In the genomic region with DNA sequence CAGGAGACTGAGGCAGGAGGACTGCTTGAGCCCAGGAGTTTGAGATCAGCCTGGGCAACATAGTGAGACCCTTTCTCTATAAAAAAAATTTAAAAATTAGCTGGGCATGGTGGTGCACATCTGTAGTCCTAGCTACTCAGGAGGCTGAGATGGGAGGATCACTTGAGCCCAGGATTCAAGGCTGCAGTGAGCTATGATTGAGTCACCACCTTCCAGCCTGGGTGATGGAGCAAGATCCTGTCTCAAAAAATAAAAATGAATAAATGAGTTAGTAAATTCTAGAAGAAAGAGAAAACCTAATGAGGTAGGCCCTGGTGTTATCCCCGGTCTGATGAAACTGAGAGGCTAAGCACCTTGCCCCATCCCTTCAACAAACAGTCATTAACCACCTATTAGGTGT, we compare ENCODE assay signal across 13 cellular contexts. TPM values are rescaled to one million over a fixed set of nuclear protein-coding genes. Genes with fewer than 3 reads are reported as not detected.
DNase-seq lines count a peak whose midpoint lies in the region; ATAC-seq, FAIRE-seq and TF ChIP-seq lines count a peak whose summit lies in the region.
"Not testable (repeated sequence)": the region's sequence is repeated elsewhere in the genome, so short reads cannot be mapped to it uniquely, and the experiment has no call there.
"Had no signal": no experiment of that assay in that cellular context is flagged by ENCODE, and none has a peak within 500 bp of the region (broad histone marks: within the 10 kb centered on the region; RNA-seq: fewer than 3 reads in every experiment).

No MANE protein-coding gene starts in this region.

- not testable (repeated sequence) for H2BK5ac ChIP-seq in mesenchymal stem cell (ENCODE audit: low read depth, low read length, poor library complexity, severe bottlenecking)

- H4K8ac ChIP-seq in mesenchymal stem cell (ENCODE audit: low read length) = not testable (repeated sequence)

- not testable (repeated sequence) for TF ChIP-seq RAD21 in HCT116 (IDR thresholded peaks at IDR 0.05; ENCODE audit: low read depth); K562 (CRISPR knock-in tag; conservative IDR thresholded peaks at IDR 0.05 in 1 of 2, IDR thresholded peaks at IDR 0.05 in 1 of 2)

- not testable (repeated sequence) for ATAC-seq in HCT116, K562

- not testable (repeated sequence) for H2AK5ac ChIP-seq in mesenchymal stem cell (ENCODE audit: low read length, severe bottlenecking)

- DNase-seq in EL = peak; percentile 14
- not testable (repeated sequence) for DNase-seq in HCT116 (ENCODE audit: low read depth, low spot score); K562 (ENCODE audit: extremely low read depth in 1 of 4, low spot score in 3 of 4); epithelial cell of prostate (ENCODE audit: low read depth, low spot score); mesenchymal stem cell
- peak; percentile 13 for DNase-seq in MG63
- peak; percentile 31 for DNase-seq in RKO (ENCODE audit: low spot score)

- H2BK12ac ChIP-seq in mesenchymal stem cell (ENCODE audit: low read length in 2 of 2) = not testable (repeated sequence)

- not testable (repeated sequence) for H3K9ac ChIP-seq in HCT116 (ENCODE audit: low read length); K562 (ENCODE audit: insufficient read depth in 1 of 2, low read depth in 2 of 2, low read length in 2 of 2)
- peak overlapping the region; percentile 80 for H3K9ac ChIP-seq in mesenchymal stem cell (ENCODE audit: low read length)

- RAD21 ChIA-PET in HCT116 (lab: Charles Lee; ENCODE audit: low non-redundant PET in 1 of 2, low total read pairs in 2 of 2, uncharacterized antibody in 2 of 2, unreplicated experiment in 2 of 2) = interaction anchor here (1.2 to 2.1 kb wide), 5 partner anchors 76 to 187 kb away, joined by 3 to 18 read pairs (median 7); no protein-coding TSS in a partner anchor

- WGBS in K562 (ENCODE audit: insufficient coverage, low coverage, missing lambda C conversion rate) = 7% methylated on average over 1 of the region's 1 CpG
- no CpG with 5 or more reads among the region's 1 CpG for WGBS in mesenchymal stem cell

- not testable (repeated sequence) for H3K9me3 ChIP-seq in HCT116 (ENCODE audit: control insufficient read depth in 1 of 2, insufficient read depth in 1 of 2, low read depth in 1 of 2, low read length in 2 of 2); MG63; K562 (replicated peaks; ENCODE audit: control insufficient read depth, insufficient read depth, low read depth, low read length); mesenchymal stem cell (ENCODE audit: control insufficient read depth, low read length)

- H3K4ac ChIP-seq in mesenchymal stem cell (ENCODE audit: low read depth in 1 of 2, low read length in 2 of 2) = not testable (repeated sequence)

- H3K79me2 ChIP-seq in HCT116 (ENCODE audit: insufficient read depth, low read length); K562 (ENCODE audit: control insufficient read depth, insufficient read depth, low read length): not testable (repeated sequence)

- not testable (repeated sequence) for BruUV-seq in HCT116 (replicated peaks; lab: Mats Ljungman, UMichigan); K562 (replicated peaks; lab: Mats Ljungman, UMichigan)

- not testable (repeated sequence) for H3K9me2 ChIP-seq in HCT116 (ENCODE audit: insufficient read depth)

- H3K4me3 ChIP-seq in HCT116 (replicated peaks in 1 of 2; ENCODE audit: low read depth in 1 of 2, low read length in 2 of 2); MG63; K562; mesenchymal stem cell (ENCODE audit: insufficient read depth in 1 of 2, low read depth in 1 of 2, low read length in 2 of 2): not testable (repeated sequence)

- POLR2A ChIA-PET in HCT116 (lab: Charles Lee) (interaction anchor here (0.8 to 1.7 kb wide), 4 partner anchors 12 to 186 kb away, joined by 3 to 5 read pairs (median 4); no protein-coding TSS in a partner anchor), K562 (lab: Yijun Ruan, JAX) (interaction anchor here (1.6 kb wide), 1 partner anchor 9 kb away, joined by 7 read pairs; no protein-coding TSS in a partner anchor)

- not testable (repeated sequence) for H3K27me3 ChIP-seq in HCT116 (ENCODE audit: insufficient read depth, low read length); MG63; K562 (ENCODE audit: control insufficient read depth in 2 of 2, insufficient read depth in 2 of 2, low read length in 2 of 2)
- H3K27me3 ChIP-seq in mesenchymal stem cell (ENCODE audit: control insufficient read depth in 1 of 2, insufficient read depth in 1 of 2, low read length in 2 of 2) = peaks cover 0 to 21% of the 10 kb centered on the region in 2 experiments

- H3K18ac ChIP-seq in mesenchymal stem cell (ENCODE audit: low read depth in 1 of 2, low read length in 2 of 2) = not testable (repeated sequence)

- H3K36me3 ChIP-seq in HCT116 (ENCODE audit: control insufficient read depth in 1 of 2, insufficient read depth in 2 of 2, low read length in 2 of 2); MG63; K562 (ENCODE audit: control insufficient read depth, insufficient read depth, low read length); mesenchymal stem cell (ENCODE audit: control insufficient read depth in 1 of 2, insufficient read depth in 2 of 2, low read depth in 1 of 2, low read length in 2 of 2): not testable (repeated sequence)

- not testable (repeated sequence) for TF ChIP-seq CTCF in HCT116 (IDR thresholded peaks at IDR 0.05 in 2 of 3, conservative IDR thresholded peaks at IDR 0.05 in 1 of 3; ENCODE audit: borderline replicate concordance in 1 of 3, insufficient read depth in 1 of 3, low read depth in 2 of 3, low read length in 2 of 3); K562 (IDR thresholded peaks at IDR 0.05 in 2 of 3, conservative IDR thresholded peaks at IDR 0.05 in 1 of 3; ENCODE audit: insufficient read depth in 2 of 3, low read depth in 1 of 3, low read length in 3 of 3)

- H3K14ac ChIP-seq in mesenchymal stem cell (ENCODE audit: low read length in 2 of 2) = not testable (repeated sequence)

- H3K9me1 ChIP-seq in K562 (ENCODE audit: control insufficient read depth, insufficient read depth, low read length) = not testable (repeated sequence)

- not testable (repeated sequence) for H3K79me1 ChIP-seq in mesenchymal stem cell (replicated peaks; ENCODE audit: low read length, poor library complexity, severe bottlenecking)

- H3K27ac ChIP-seq in HCT116 (ENCODE audit: low read depth, low read length); K562 (ENCODE audit: extremely low read depth, low read depth, low read length); mesenchymal stem cell (ENCODE audit: low read length, poor library complexity, severe bottlenecking): not testable (repeated sequence)
- peak overlapping the region; percentile 81 for H3K27ac ChIP-seq in epithelial cell of prostate

- 0 out of 2 replicates have a peak overlapping the region, but pooled peaks have one; percentile 64 for H3K4me2 ChIP-seq in HCT116 (ENCODE audit: low read length)
- H3K4me2 ChIP-seq in K562 (ENCODE audit: insufficient read depth, low read length); mesenchymal stem cell (ENCODE audit: low read length, poor library complexity, severe bottlenecking): not testable (repeated sequence)

- not testable (repeated sequence) for H3K23ac ChIP-seq in mesenchymal stem cell (ENCODE audit: low read length in 2 of 2)

- TF ChIP-seq POLR2A in HCT116 (IDR thresholded peaks at IDR 0.05; ENCODE audit: borderline replicate concordance, extremely low read depth, insufficient read depth, insufficient read length); K562 (conservative IDR thresholded peaks at IDR 0.05): not testable (repeated sequence)

- H3K4me1 ChIP-seq in HCT116 (ENCODE audit: control insufficient read depth in 1 of 2, insufficient read depth in 2 of 2, low read length in 2 of 2) = peaks cover 21 to 34% of the 10 kb centered on the region in 2 experiments
- not testable (repeated sequence) for H3K4me1 ChIP-seq in K562 (replicated peaks in 1 of 2; ENCODE audit: control insufficient read depth in 2 of 2, insufficient read depth in 2 of 2, low read length in 2 of 2); mesenchymal stem cell (ENCODE audit: control insufficient read depth, insufficient read depth, low read depth, low read length)

- H4K91ac ChIP-seq in mesenchymal stem cell (ENCODE audit: low read length) = not testable (repeated sequence)

- H2BK15ac ChIP-seq in mesenchymal stem cell (ENCODE audit: low read depth, poor library complexity, severe bottlenecking) = not testable (repeated sequence)

- not testable (repeated sequence) for FAIRE-seq in K562 (lab: Jason Lieb, UNC)

- in situ Hi-C loops in K562 (cut with MboI) = not testable (repeated sequence)

- not testable (repeated sequence) for TF ChIP-seq EP300 in K562 (IDR thresholded peaks at IDR 0.05; ENCODE audit: low read length)

- H4K20me1 ChIP-seq in HCT116 (ENCODE audit: insufficient read depth); K562 (replicated peaks; ENCODE audit: control insufficient read depth, insufficient read depth, low read length): not testable (repeated sequence)

- CTCF ChIA-PET in HCT116 (lab: Charles Lee) = interaction anchor here (0.8 to 5.9 kb wide), 11 partner anchors 9 to 187 kb away, joined by 3 to 140 read pairs (median 4); no protein-coding TSS in a partner anchor
- CTCF ChIA-PET in K562 (lab: Yijun Ruan, JAX; ENCODE audit: low intra/inter-chr PET ratio) = interaction anchor here (0.7 to 2.8 kb wide), 3 partner anchors 76 to 186 kb away, joined by 3 to 38 read pairs (median 10); no protein-coding TSS in a partner anchor

- intact Hi-C loops in HCT116 (cut with micrococcal nuclease) = loop anchor here (1.0 to 10.0 kb wide), 2 partner anchors 186 to 293 kb away; a partner anchor contains a TSS
- intact Hi-C loops in K562 (cut with micrococcal nuclease) = not testable (repeated sequence)

- not testable (repeated sequence) for H2AFZ ChIP-seq in HCT116 (ENCODE audit: low read depth, low read length, poor library complexity, severe bottlenecking); K562 (ENCODE audit: low read depth, low read length); mesenchymal stem cell (ENCODE audit: low read depth, low read length)

- H2BK120ac ChIP-seq in mesenchymal stem cell (ENCODE audit: low read depth, low read length) = not testable (repeated sequence)

RNA-seq across cellular contexts. Expression of a gene that starts 1.1 kb away (rescaled TPM):
- not detected for total RNA-seq in HCT116 (2021; ENCODE audit: unreplicated experiment)
- 0.05 and 0.23 TPM in 2 replicates for polyA plus RNA-seq in HCT116 (2012)
- not detected in 2 replicates for total RNA-seq in MG63 (2014; rRNA removed; shearing (Covaris generic); ENCODE audit: low replicate concordance)
- total RNA-seq in K562 (2011; cell fraction: chromatin; rRNA removed; ENCODE audit: low replicate concordance) = not detected in 2 replicates
- total RNA-seq in K562 (2011; cell fraction: nucleolus; rRNA removed) = not detected in 2 replicates
- not detected in 2 replicates for total RNA-seq in K562 (2011; cell fraction: nucleoplasm; rRNA removed)
- not detected in 2 replicates for total RNA-seq in K562 (2014; rRNA removed)
- total RNA-seq in K562 (2014; rRNA removed; fragmentation: Illumina TruSeq; extraction: Trizol) = not detected in 2 replicates
- total RNA-seq in K562 (2015; rRNA removed; fragmentation: Illumina TruSeq; extraction: Trizol) = not detected in 2 replicates
- total RNA-seq in K562 (2021) = not detected in 2 replicates
- not detected in 2 replicates for polyA plus RNA-seq in K562 (2011; rRNA removed)
- polyA plus RNA-seq in K562 (2011; cell fraction: cytosol; rRNA removed) = not detected in 2 replicates
- not detected in 2 replicates for polyA plus RNA-seq in K562 (2011; cell fraction: nucleus; rRNA removed)
- 0.14 and 0.15 TPM in 2 replicates for polyA plus RNA-seq in K562 (2012)
- not detected in 2 replicates for polyA plus RNA-seq in K562 (2014; fragmentation: Illumina TruSeq; extraction: Trizol)
- under 1 TPM; 0.06 to 0.08 TPM for polyA plus RNA-seq in K562 (2014; fragmentation: Nextera tagmentation; extraction: Ambion mirVana)
- not detected in 2 replicates for polyA plus RNA-seq in K562 (2014; rRNA removed)
- not detected in 2 replicates for polyA minus RNA-seq in K562 (2011; rRNA and poly(A)+ RNA removed)
- polyA minus RNA-seq in K562 (2011; cell fraction: cytosol; rRNA and poly(A)+ RNA removed) = not detected in 2 replicates
- polyA minus RNA-seq in K562 (2011; cell fraction: nucleus; rRNA and poly(A)+ RNA removed) = not detected in 2 replicates
- polyA plus RNA-seq in mesenchymal stem cell (2013, experiment 1 of 2) = not detected
- polyA plus RNA-seq in mesenchymal stem cell (2013, experiment 2 of 2) = not detected
- total RNA-seq: A673; CD4-positive, alpha-beta memory T cell; Daoy; H4; HepG2 had no signal
- polyA plus RNA-seq: AG04450, HepG2 had no signal

RNA-seq across cellular contexts. Expression of a gene that starts 5.9 kb away (rescaled TPM):
- total RNA-seq in HCT116 (2021; ENCODE audit: unreplicated experiment) (27.6 TPM), K562 (2014; rRNA removed) (3.7 and 6.3 TPM in 2 replicates), K562 (2014; rRNA removed; fragmentation: Illumina TruSeq; extraction: Trizol) (7.7 and 9.0 TPM in 2 replicates), K562 (2015; rRNA removed; fragmentation: Illumina TruSeq; extraction: Trizol) (9.0 and 10.4 TPM in 2 replicates), K562 (2021) (5.4 and 7.6 TPM in 2 replicates)
- polyA plus RNA-seq in HCT116 (2012) = 8.6 and 13.5 TPM in 2 replicates
- 5.6 and 17.6 TPM in 2 replicates for total RNA-seq in MG63 (2014; rRNA removed; shearing (Covaris generic); ENCODE audit: low replicate concordance)
- 7.5 and 17.7 TPM in 2 replicates for total RNA-seq in K562 (2011; cell fraction: chromatin; rRNA removed; ENCODE audit: low replicate concordance)
- 4.7 and 5.3 TPM in 2 replicates for total RNA-seq in K562 (2011; cell fraction: nucleolus; rRNA removed)
- 11.8 and 17.6 TPM in 2 replicates for total RNA-seq in K562 (2011; cell fraction: nucleoplasm; rRNA removed)
- polyA plus RNA-seq in K562 (2011; rRNA removed) (11.3 and 13.3 TPM in 2 replicates), K562 (2014; fragmentation: Illumina TruSeq; extraction: Trizol) (9.1 and 9.3 TPM in 2 replicates), K562 (2014; fragmentation: Nextera tagmentation; extraction: Ambion mirVana) (1 to 10 TPM; 1.9 to 2.0 TPM), K562 (2014; rRNA removed) (7.1 and 9.9 TPM in 2 replicates)
- polyA plus RNA-seq in K562 (2011; cell fraction: cytosol; rRNA removed) = 5.2 and 7.1 TPM in 2 replicates
- polyA plus RNA-seq in K562 (2011; cell fraction: nucleus; rRNA removed) = 14.5 and 17.2 TPM in 2 replicates
- polyA plus RNA-seq in K562 (2012) = 7.7 and 9.9 TPM in 2 replicates
- 5.8 and 7.7 TPM in 2 replicates for polyA minus RNA-seq in K562 (2011; rRNA and poly(A)+ RNA removed)
- polyA minus RNA-seq in K562 (2011; cell fraction: cytosol; rRNA and poly(A)+ RNA removed) = 2.8 and 3.3 TPM in 2 replicates
- 7.3 and 9.2 TPM in 2 replicates for polyA minus RNA-seq in K562 (2011; cell fraction: nucleus; rRNA and poly(A)+ RNA removed)
- 14.1 TPM for polyA plus RNA-seq in mesenchymal stem cell (2013, experiment 1 of 2)
- 14.8 TPM for polyA plus RNA-seq in mesenchymal stem cell (2013, experiment 2 of 2)

RNA-seq across cellular contexts. Expression of a gene that starts 48.9 kb away (rescaled TPM):
- total RNA-seq in HCT116 (2021; ENCODE audit: unreplicated experiment) = 249 TPM
- polyA plus RNA-seq in HCT116 (2012) = 214 and 215 TPM in 2 replicates
- total RNA-seq in MG63 (2014; rRNA removed; shearing (Covaris generic); ENCODE audit: low replicate concordance) = 67.6 and 69.0 TPM in 2 replicates
- 251 and 452 TPM in 2 replicates for total RNA-seq in K562 (2011; cell fraction: chromatin; rRNA removed; ENCODE audit: low replicate concordance)
- 131 and 173 TPM in 2 replicates for total RNA-seq in K562 (2011; cell fraction: nucleolus; rRNA removed)
- 216 and 244 TPM in 2 replicates for total RNA-seq in K562 (2011; cell fraction: nucleoplasm; rRNA removed)
- 177 and 222 TPM in 2 replicates for total RNA-seq in K562 (2014; rRNA removed)
- 398 and 437 TPM in 2 replicates for total RNA-seq in K562 (2014; rRNA removed; fragmentation: Illumina TruSeq; extraction: Trizol)
- total RNA-seq in K562 (2015; rRNA removed; fragmentation: Illumina TruSeq; extraction: Trizol) = 384 and 413 TPM in 2 replicates
- total RNA-seq in K562 (2021) = 319 and 329 TPM in 2 replicates
- polyA plus RNA-seq in K562 (2011; rRNA removed) = 426 and 516 TPM in 2 replicates
- 160 and 274 TPM in 2 replicates for polyA plus RNA-seq in K562 (2011; cell fraction: cytosol; rRNA removed)
- polyA plus RNA-seq in K562 (2011; cell fraction: nucleus; rRNA removed) = 298 and 366 TPM in 2 replicates
- 317 and 421 TPM in 2 replicates for polyA plus RNA-seq in K562 (2012)
- polyA plus RNA-seq in K562 (2014; fragmentation: Illumina TruSeq; extraction: Trizol) = 299 and 316 TPM in 2 replicates
- 100 to 1,000 TPM; 284 to 424 TPM for polyA plus RNA-seq in K562 (2014; fragmentation: Nextera tagmentation; extraction: Ambion mirVana)
- 250 and 291 TPM in 2 replicates for polyA plus RNA-seq in K562 (2014; rRNA removed)
- polyA minus RNA-seq in K562 (2011; rRNA and poly(A)+ RNA removed) = 744 and 857 TPM in 2 replicates
- 153 and 211 TPM in 2 replicates for polyA minus RNA-seq in K562 (2011; cell fraction: cytosol; rRNA and poly(A)+ RNA removed)
- polyA minus RNA-seq in K562 (2011; cell fraction: nucleus; rRNA and poly(A)+ RNA removed) = 115 and 197 TPM in 2 replicates
- 104 TPM for polyA plus RNA-seq in mesenchymal stem cell (2013, experiment 1 of 2)
- polyA plus RNA-seq in mesenchymal stem cell (2013, experiment 2 of 2) = 103 TPM
